ENCODE assay signal across 22 cellular contexts in genomic region chr11:25924586-25924985, GRCh38.
A peak's percentile ranks its signal among the peaks of the same experiment; 100 is the strongest.
DNase-seq lines count a peak whose midpoint lies in the region; ATAC-seq and TF ChIP-seq lines count a peak whose summit lies in the region.
"Had no signal": no experiment of that assay in that cellular context is flagged by ENCODE, and none has a peak within 500 bp of the region (broad histone marks: within the 10 kb centered on the region; RNA-seq: fewer than 3 reads in every experiment).

No MANE protein-coding gene starts in this region.

- in situ Hi-C loops in transverse colon (cut with MboI; ENCODE audit: low pct_ligation_motif_present in 1 of 4, low pct_unique_long_range_greater_than_20kb in 1 of 4, low sequenced_read_pairs in 3 of 4) = no loop called here

- DNase-seq in colonic mucosa (peak; percentile 49), mucosa of descending colon (peak in 2 of 3 donors; percentile 18 to 51), transverse colon (no peak), cortex of kidney (lab: John Stamatoyannopoulos, UW) (no peak), NCI-H1092 (lab: John Stamatoyannopoulos, UW) (no peak)
- no peak for DNase-seq in effector memory CD4-positive, alpha-beta T cell
- DNase-seq: 8988T; ACHN; BE2C; C1 segment of cervical spinal cord; CD4-positive, alpha-beta memory T cell; CD4-positive, CD25-positive, alpha-beta regulatory T cell; CD8-positive, alpha-beta memory T cell; COR-L47; DMS 273 treated with DMSO at 0.1 percent for 48 hours; DMS153; DMS53; DMS79; DND-41; EL; GDM1 had no signal

- H3K27ac ChIP-seq in colonic mucosa = no peak overlapping the region
- peak overlapping the region in 3 of 4 donors; percentile 14 to 32 (median 32) for H3K27ac ChIP-seq in transverse colon
- no peak overlapping the region for H3K27ac ChIP-seq in effector memory CD4-positive, alpha-beta T cell (ENCODE audit: insufficient read depth, low read length, poor library complexity, severe bottlenecking)
- H3K27ac ChIP-seq: BLaER1 had no signal

- 62 to 73% methylated on average over 4 of the region's 4 CpGs for WGBS in transverse colon (ENCODE audit: low coverage in 1 of 2), 2 donors

- H3K4me3 ChIP-seq in colonic mucosa = no peak overlapping the region
- no peak overlapping the region for H3K4me3 ChIP-seq in mucosa of descending colon
- no peak overlapping the region for H3K4me3 ChIP-seq in transverse colon
- H3K4me3 ChIP-seq in effector memory CD4-positive, alpha-beta T cell (ENCODE audit: insufficient read depth, low read depth, low read length, poor library complexity, severe bottlenecking) = no peak overlapping the region
- H3K4me3 ChIP-seq: BLaER1 had no signal

- ATAC-seq in mucosa of descending colon = peak; percentile 22

- no peaks in the 10 kb centered on the region for H3K4me1 ChIP-seq in colonic mucosa
- no peaks in the 10 kb centered on the region for H3K4me1 ChIP-seq in mucosa of descending colon (ENCODE audit: low read depth)
- peaks cover 0 to 13% (median 4%) of the 10 kb centered on the region in 4 donors for H3K4me1 ChIP-seq in transverse colon
- H3K4me1 ChIP-seq in effector memory CD4-positive, alpha-beta T cell (ENCODE audit: control insufficient read depth, insufficient read depth, low read length, poor library complexity, severe bottlenecking) = no peaks in the 10 kb centered on the region
- H3K4me1 ChIP-seq: BE2C, BLaER1 had no signal

- H3K27me3 ChIP-seq in colonic mucosa = no peaks in the 10 kb centered on the region
- no peaks in the 10 kb centered on the region for H3K27me3 ChIP-seq in transverse colon
- no peaks in the 10 kb centered on the region for H3K27me3 ChIP-seq in effector memory CD4-positive, alpha-beta T cell (replicated peaks; ENCODE audit: control insufficient read depth, insufficient read depth, low read length, poor library complexity, severe bottlenecking)
- H3K27me3 ChIP-seq: BE2C, BLaER1 had no signal

- H3K9me3 ChIP-seq in colonic mucosa = no peaks in the 10 kb centered on the region
- H3K9me3 ChIP-seq in mucosa of descending colon = peaks cover 16% of the 10 kb centered on the region
- no peaks in the 10 kb centered on the region for H3K9me3 ChIP-seq in transverse colon
- no peaks in the 10 kb centered on the region for H3K9me3 ChIP-seq in effector memory CD4-positive, alpha-beta T cell (ENCODE audit: control insufficient read depth, low read length)
- H3K9me3 ChIP-seq: BE2C had no signal

- TF ChIP-seq EP300 in transverse colon (IDR thresholded peaks at IDR 0.05; ENCODE audit: low read depth) = no peak

- no peaks in the 10 kb centered on the region for H3K36me3 ChIP-seq in colonic mucosa
- H3K36me3 ChIP-seq in mucosa of descending colon (ENCODE audit: low read depth) = no peaks in the 10 kb centered on the region
- no peaks in the 10 kb centered on the region for H3K36me3 ChIP-seq in transverse colon
- H3K36me3 ChIP-seq in effector memory CD4-positive, alpha-beta T cell (ENCODE audit: control insufficient read depth, insufficient read depth, low read length) = no peaks in the 10 kb centered on the region
- H3K36me3 ChIP-seq: BE2C, BLaER1 had no signal

- TF ChIP-seq POLR2A in transverse colon (IDR thresholded peaks at IDR 0.05) = no peak

- no peak overlapping the region for H3K9ac ChIP-seq in colonic mucosa (ENCODE audit: low read depth in 2 of 2, low read length in 2 of 2)
- H3K9ac ChIP-seq: BLaER1 had no signal

- TF ChIP-seq CTCF in colonic mucosa (IDR thresholded peaks at IDR 0.05) (no peak), mucosa of descending colon (IDR thresholded peaks at IDR 0.05) (no peak), transverse colon (IDR thresholded peaks at IDR 0.05) (no peak)

- intact Hi-C loops in colonic mucosa (cut with DNase I) = no loop called here
- intact Hi-C loops in mucosa of descending colon (cut with DNase I, micrococcal nuclease) = no loop called here
- intact Hi-C loops in transverse colon (cut with DNase I; ENCODE audit: low total_unique reads) = no loop called here

Comparison
In these comparisons a context has a peak if more than half of its experiments do, and no peak if none do; other contexts are left out.
1. DNase-seq: peak in colonic mucosa (single experiment) and mucosa of descending colon (2 of 3); none in transverse colon (single experiment), cortex of kidney (single experiment), effector memory CD4-positive, alpha-beta T cell (0 of 3) and NCI-H1092 (single experiment).
2. H3K27ac ChIP-seq: peak in transverse colon (3 of 4); none in colonic mucosa (single experiment) and effector memory CD4-positive, alpha-beta T cell (single experiment).